8 cellular contexts compared by ENCODE assay signal in the genomic region with DNA sequence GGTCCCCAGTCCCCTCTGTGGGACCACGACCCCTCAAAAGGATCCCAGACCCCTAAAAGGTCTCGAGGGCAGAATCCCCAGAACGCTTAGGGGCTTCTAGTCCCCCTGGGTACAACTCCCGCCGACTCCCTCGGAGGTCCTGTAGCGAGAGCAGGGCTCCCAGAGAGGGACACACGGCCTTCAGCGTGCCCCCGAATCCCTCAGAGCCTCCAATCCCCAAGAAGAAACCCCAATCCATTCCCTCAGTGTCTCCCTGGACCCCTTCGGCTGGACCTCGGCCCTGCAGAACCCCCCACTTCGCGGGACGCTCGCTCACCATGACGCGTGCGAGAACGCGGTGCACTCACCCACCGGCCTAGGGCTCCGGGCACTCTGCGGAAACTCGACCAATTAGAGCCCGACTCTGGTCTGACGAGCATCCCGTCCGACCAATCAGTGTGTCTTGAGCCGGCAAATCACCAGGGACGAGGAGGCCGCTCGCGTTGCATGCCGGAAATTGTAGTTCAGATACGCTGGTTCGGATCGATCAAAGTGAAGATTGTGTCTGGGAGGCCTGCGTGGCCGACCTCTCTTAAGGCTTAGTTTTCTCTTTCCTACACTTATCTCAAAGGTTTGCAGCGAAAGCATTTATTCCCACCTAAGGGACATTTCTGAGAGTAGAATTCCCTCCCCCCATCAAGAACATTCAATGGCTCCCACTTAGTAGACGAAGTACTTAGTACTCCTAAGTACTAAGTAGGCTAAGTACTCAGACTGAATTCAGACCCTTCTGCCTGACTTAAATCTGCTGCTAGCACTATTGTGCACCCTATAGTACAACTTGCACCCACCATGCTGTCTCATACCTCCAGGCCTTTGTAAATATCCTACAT. TPM values are rescaled to one million over a fixed set of nuclear protein-coding genes. Genes with fewer than 3 reads are reported as not detected.
A peak's percentile ranks its signal among the peaks of the same experiment; 100 is the strongest.
DNase-seq lines count a peak whose midpoint lies in the region; ATAC-seq lines count a peak whose summit lies in the region.

Gene TMEM161A, minus strand, starts transcription at position 369 of the 872 bp plus-strand sequence. Its CDS starts 50 bp downstream, at position 319.

- peaks cover 12% of the 10 kb centered on the region for H3K36me3 Mint-ChIP-seq in effector memory CD8-positive, alpha-beta T cell (ENCODE audit: insufficient read depth)

- H3K27ac Mint-ChIP-seq in effector memory CD8-positive, alpha-beta T cell: peak within 1 kb of the TSS; percentile 95 to 97

- H3K27me3 Mint-ChIP-seq in effector memory CD8-positive, alpha-beta T cell: no peaks in the 10 kb centered on the region

- peaks cover 22 to 24% of the 10 kb centered on the region in 2 donors for H3K4me1 Mint-ChIP-seq in effector memory CD8-positive, alpha-beta T cell (ENCODE audit: low read depth in 2 of 2)

- H3K4me3 Mint-ChIP-seq in effector memory CD8-positive, alpha-beta T cell: peak within 1 kb of the TSS; percentile 96 to 97

- DNase-seq in COLO829 (ENCODE audit: low spot score) (peak; percentile 97), HT1080 (ENCODE audit: low read depth) (peak; percentile 97), NOMO-1 (lab: John Stamatoyannopoulos, UW; ENCODE audit: unreplicated experiment in 2 of 2) (peak; percentile 96 to 98), medulla oblongata (ENCODE audit: extremely low spot score) (peak; percentile 98)
- DNase-seq in activated CD8-positive, alpha-beta memory T cell treated with anti-CD3 and anti-CD28 coated beads for 24 hours: peak; percentile 99
- DNase-seq in effector memory CD8-positive, alpha-beta T cell: peak; percentile 93 to 96 (median 93)
- DNase-seq in stimulated activated CD4-positive, alpha-beta T cell treated with anti-CD3 and anti-CD28 coated beads, TNF-alpha, amount 100 ng/mL, for 48 hours (ENCODE audit: low read depth in 3 of 3): peak; percentile 94 to 96 (median 95)

- H3K9me3 Mint-ChIP-seq in effector memory CD8-positive, alpha-beta T cell: no peaks in the 10 kb centered on the region

- ATAC-seq in GM21360 (IDR thresholded peaks at IDR 0.05; ENCODE audit: unreplicated experiment): peak; percentile 95
- peak; percentile 100 for ATAC-seq in effector memory CD8-positive, alpha-beta T cell (replicated peaks)

RNA-seq across cellular contexts. Expression of gene TMEM161A, which starts in this region (rescaled TPM):
- total RNA-seq in HT1080 (2014; rRNA removed; shearing (Covaris generic)): 25.4 and 46.4 TPM in 2 replicates
- polyA plus RNA-seq in HT1080 (2015; cell fraction: cytosol; rRNA removed): 25.5 and 28.5 TPM in 2 replicates
- 67.6 and 85.3 TPM in 2 replicates for polyA plus RNA-seq in HT1080 (2015; cell fraction: nucleus; rRNA removed)

Comparison
In these comparisons a context has a peak if more than half of its experiments do, and no peak if none do; other contexts are left out.
1. Peak in every context shown above with its lines: DNase-seq and ATAC-seq.